ENCODE assay signal across 31 cellular contexts in genomic region chr4:88880001-88880400, GRCh38.
DNase-seq lines count a peak whose midpoint lies in the region; ATAC-seq, FAIRE-seq and TF ChIP-seq lines count a peak whose summit lies in the region.
"Had no signal": no experiment of that assay in that cellular context is flagged by ENCODE, and none has a peak within 500 bp of the region (broad histone marks: within the 10 kb centered on the region; RNA-seq: fewer than 3 reads in every experiment).

No MANE protein-coding gene starts in this region.

- TF ChIP-seq CTCF in HepG2 (CRISPR knock-in tag; IDR thresholded peaks at IDR 0.05) (no peak), right lobe of liver (IDR thresholded peaks at IDR 0.05) (no peak), chondrocyte (IDR thresholded peaks at IDR 0.05) (no peak), nephron progenitor cell (IDR thresholded peaks at IDR 0.05) (no peak)

- H3K9ac ChIP-seq in HepG2 (ENCODE audit: insufficient read depth, low read depth, low read length) (no peak overlapping the region), GM23248 (no peak overlapping the region)
- H3K9ac ChIP-seq: SK-N-SH had no signal

- H3K4me1 Mint-ChIP-seq in chondrocyte (ENCODE audit: low read depth): peaks cover 9% of the 10 kb centered on the region
- H3K4me1 Mint-ChIP-seq in nephron progenitor cell: peaks cover 23% of the 10 kb centered on the region
- H3K4me1 Mint-ChIP-seq: stimulated activated memory B cell treated with anti-CD40 and anti-IgM and Interleukin-4, amounts not matched to agents 10 μg/mL and 1 μg/mL and 100 μg/mL, for 72 hours had no signal

- TF ChIP-seq POLR2A in HepG2 (IDR thresholded peaks at IDR 0.05; ENCODE audit: insufficient read depth in 1 of 2, low read depth in 2 of 2, low read length in 2 of 2) (no peak), right lobe of liver (IDR thresholded peaks at IDR 0.05) (no peak)

- 69% methylated on average over 5 of the region's 5 CpGs for whole genome bisulfite sequencing in HepG2 (ENCODE audit: low lambda C conversion rate)
- 73% methylated on average over 5 of the region's 5 CpGs for WGBS in right lobe of liver (ENCODE audit: insufficient coverage, low coverage, low lambda C conversion rate, missing lambda C conversion rate)
- WGBS in GM23248 (ENCODE audit: low coverage in 1 of 2, low lambda C conversion rate in 2 of 2, missing lambda C conversion rate in 2 of 2), 2 experiments: 89 to 90% methylated on average over 5 of the region's 5 CpGs

- no peak for DNase-seq in HepG2 (ENCODE audit: low spot score)
- no peak for DNase-seq in right lobe of liver
- no peak for DNase-seq in chondrocyte (ENCODE audit: low spot score)
- DNase-seq in nephron progenitor cell: no peak
- DNase-seq in GM23248: no peak
- DNase-seq in hippocampal formation (lab: John Stamatoyannopoulos, UW): no peak
- DNase-seq in NCI-H1105 treated with DMSO at 0.1 percent for 48 hours (lab: John Stamatoyannopoulos, UW): no peak
- DNase-seq: activated CD4-positive, alpha-beta T cell treated with anti-CD3 and anti-CD28 coated beads, Interleukin-2, amount 50 U/mL, for 48 hours; activated CD4-positive, CD25-positive, alpha-beta regulatory T cell treated with anti-CD3 and anti-CD28 coated beads, Interleukin-2, amount 50 U/mL, for 72 hours; activated naive CD4-positive, alpha-beta T cell treated with Interleukin-2 at 50 U/mL for 16 hours; activated T-cell treated with anti-CD3 and anti-CD28 coated beads, Interleukin-2, amount 50 U/mL, for 72 hours; body of pancreas; CD4-positive, alpha-beta T cell; effector CD4-positive, alpha-beta T cell; MM.1S; NCI-H1417; NCI-H2029 treated with DMSO at 0.1 percent for 48 hours; NCI-H524; nucleus accumbens; OCI-M1; SK-N-SH; T-helper 17 cell; upper lobe of right lung had no signal

- TF ChIP-seq EP300 in HepG2 (IDR thresholded peaks at IDR 0.05; ENCODE audit: low read depth in 2 of 2, low read length in 2 of 2) (no peak), HepG2 (CRISPR knock-in tag; IDR thresholded peaks at IDR 0.05; ENCODE audit: borderline replicate concordance) (no peak)

- H3F3A ChIP-seq in GM23248 (ENCODE audit: insufficient read depth): no peaks in the 10 kb centered on the region

- H4K20me1 ChIP-seq in HepG2 (ENCODE audit: insufficient read depth, low read length): no peaks in the 10 kb centered on the region
- no peaks in the 10 kb centered on the region for H4K20me1 ChIP-seq in GM23248 (ENCODE audit: insufficient read depth)

- peaks cover 28% of the 10 kb centered on the region for H3K4me1 ChIP-seq in HepG2 (ENCODE audit: insufficient read depth, low read length)
- H3K4me1 ChIP-seq in right lobe of liver: no peaks in the 10 kb centered on the region
- no peaks in the 10 kb centered on the region for H3K4me1 ChIP-seq in GM23248 (ENCODE audit: insufficient read depth)
- H3K4me1 ChIP-seq: A549, suprapubic skin, upper lobe of right lung had no signal

- H3K9me3 ChIP-seq in HepG2 (ENCODE audit: low read length) (no peaks in the 10 kb centered on the region), right lobe of liver (no peaks in the 10 kb centered on the region), GM23248 (ENCODE audit: low read depth) (no peaks in the 10 kb centered on the region)
- H3K9me3 ChIP-seq: A549, body of pancreas, gastroesophageal sphincter, SK-N-SH, suprapubic skin, upper lobe of right lung had no signal

- no peak overlapping the region for H3K4me3 ChIP-seq in HepG2 (replicated peaks in 1 of 3; ENCODE audit: insufficient read depth in 1 of 3, low read depth in 2 of 3, low read length in 3 of 3)
- no peak overlapping the region for H3K4me3 ChIP-seq in right lobe of liver
- no peak overlapping the region for H3K4me3 ChIP-seq in GM23248
- H3K4me3 ChIP-seq: A549, body of pancreas, gastroesophageal sphincter, suprapubic skin, upper lobe of right lung had no signal

- H2AFZ ChIP-seq in HepG2 (ENCODE audit: low read length) (peak overlapping the region; percentile 94), GM23248 (no peak overlapping the region)

- ATAC-seq in HepG2 (no peak), right lobe of liver (no peak), GM19455 (IDR thresholded peaks at IDR 0.05; ENCODE audit: unreplicated experiment) (no peak)
- ATAC-seq: A549; activated T-cell treated with anti-CD3 and anti-CD28 coated beads, Interleukin-2, amount 50 U/mL, for 72 hours; body of pancreas; gastroesophageal sphincter; stimulated activated memory B cell treated with anti-CD40 and anti-IgM and Interleukin-4, amounts not matched to agents 10 μg/mL and 1 μg/mL and 100 μg/mL, for 72 hours; T-helper 17 cell; upper lobe of right lung had no signal

- peak overlapping the region; percentile 47; the same call in 1 of the 2 replicates for H3K4me2 ChIP-seq in HepG2 (ENCODE audit: low read depth, low read length)
- no peak overlapping the region for H3K4me2 ChIP-seq in GM23248 (ENCODE audit: unreplicated experiment)
- H3K4me2 ChIP-seq: A549, SK-N-SH had no signal

- no peaks in the 10 kb centered on the region for H3K36me3 Mint-ChIP-seq in chondrocyte (ENCODE audit: low read depth)
- peaks cover 54% of the 10 kb centered on the region for H3K36me3 Mint-ChIP-seq in nephron progenitor cell (ENCODE audit: low read depth)
- H3K36me3 Mint-ChIP-seq: stimulated activated memory B cell treated with anti-CD40 and anti-IgM and Interleukin-4, amounts not matched to agents 10 μg/mL and 1 μg/mL and 100 μg/mL, for 72 hours had no signal

- H3K27me3 Mint-ChIP-seq in chondrocyte (ENCODE audit: low read depth): no peaks in the 10 kb centered on the region
- peaks cover 2% of the 10 kb centered on the region for H3K27me3 Mint-ChIP-seq in nephron progenitor cell (ENCODE audit: low read depth, poor library complexity)
- H3K27me3 Mint-ChIP-seq: CD4-positive, alpha-beta T cell; T-helper 17 cell had no signal

- H3K27ac ChIP-seq in HepG2 (ENCODE audit: extremely low read length, insufficient read depth, low read length) (no peak overlapping the region), right lobe of liver (no peak overlapping the region), GM23248 (no peak overlapping the region)
- H3K27ac ChIP-seq: A549, body of pancreas, gastroesophageal sphincter, HL-60, suprapubic skin, upper lobe of right lung had no signal

- POLR2A ChIA-PET in HepG2 (lab: Yijun Ruan, JAX): no interaction called here

- intact Hi-C loops in HepG2 (cut with micrococcal nuclease; ENCODE audit: unreplicated experiment): no loop called here
- intact Hi-C loops in right lobe of liver (cut with DNase I): no loop called here

- no peak for FAIRE-seq in HepG2 (lab: Jason Lieb, UNC)
- FAIRE-seq: A549, colon, D721Med had no signal

- H3K79me2 ChIP-seq in HepG2 (ENCODE audit: insufficient read depth, low read length) (no peaks in the 10 kb centered on the region), GM23248 (ENCODE audit: insufficient read depth) (no peaks in the 10 kb centered on the region)

- CTCF ChIA-PET in HepG2 (lab: Yijun Ruan, JAX; ENCODE audit: low intra/inter-chr PET ratio, low total read pairs): no interaction called here

- H3K27ac Mint-ChIP-seq in chondrocyte (ENCODE audit: unreplicated experiment) (peak overlapping the region; percentile 59), nephron progenitor cell (peak overlapping the region; percentile 93)
- H3K27ac Mint-ChIP-seq: activated T-cell treated with anti-CD3 and anti-CD28 coated beads, Interleukin-2, amount 50 U/mL, for 72 hours; CD4-positive, alpha-beta T cell; stimulated activated memory B cell treated with anti-CD40 and anti-IgM and Interleukin-4, amounts not matched to agents 10 μg/mL and 1 μg/mL and 100 μg/mL, for 72 hours; T-helper 17 cell had no signal

- peaks cover 0 to 1% of the 10 kb centered on the region in 2 experiments; a peak in 1 of 5 replicates for H3K27me3 ChIP-seq in HepG2 (ENCODE audit: control insufficient read depth in 1 of 2, insufficient read depth in 2 of 2, low read length in 2 of 2)
- no peaks in the 10 kb centered on the region for H3K27me3 ChIP-seq in right lobe of liver
- no peaks in the 10 kb centered on the region for H3K27me3 ChIP-seq in GM23248 (replicated peaks; ENCODE audit: insufficient read depth)
- H3K27me3 ChIP-seq: body of pancreas, gastroesophageal sphincter, suprapubic skin, upper lobe of right lung had no signal

- no peaks in the 10 kb centered on the region for H3K36me3 ChIP-seq in HepG2 (replicated peaks in 1 of 2; ENCODE audit: control insufficient read depth in 1 of 2, insufficient read depth in 2 of 2, low read length in 2 of 2)
- no peaks in the 10 kb centered on the region for H3K36me3 ChIP-seq in right lobe of liver
- H3K36me3 ChIP-seq in GM23248 (ENCODE audit: low read depth): no peaks in the 10 kb centered on the region
- H3K36me3 ChIP-seq: gastroesophageal sphincter, suprapubic skin, upper lobe of right lung had no signal

- no peak overlapping the region for H3K4me3 Mint-ChIP-seq in chondrocyte (ENCODE audit: unreplicated experiment)
- peak overlapping the region; percentile 2 for H3K4me3 Mint-ChIP-seq in nephron progenitor cell
- H3K4me3 Mint-ChIP-seq: activated T-cell treated with anti-CD3 and anti-CD28 coated beads, Interleukin-2, amount 50 U/mL, for 72 hours; CD4-positive, alpha-beta T cell; stimulated activated memory B cell treated with anti-CD40 and anti-IgM and Interleukin-4, amounts not matched to agents 10 μg/mL and 1 μg/mL and 100 μg/mL, for 72 hours; T-helper 17 cell had no signal

- in situ Hi-C loops in HepG2 (cut with HindIII; ENCODE audit: extremely low pct_ligation_motif_present, low pct_unique_long_range_greater_than_20kb) (no loop called here), GM23248 (cut with MboI) (no loop called here)

- no peaks in the 10 kb centered on the region for H3K9me2 ChIP-seq in GM23248 (ENCODE audit: insufficient read depth)
- H3K9me2 ChIP-seq: SK-N-SH had no signal

- peaks cover under 1% of the 10 kb centered on the region for H3K9me3 Mint-ChIP-seq in chondrocyte (ENCODE audit: low read depth)
- peaks cover 58% of the 10 kb centered on the region for H3K9me3 Mint-ChIP-seq in nephron progenitor cell
- H3K9me3 Mint-ChIP-seq: activated T-cell treated with anti-CD3 and anti-CD28 coated beads, Interleukin-2, amount 50 U/mL, for 72 hours; CD4-positive, alpha-beta T cell; stimulated activated memory B cell treated with anti-CD40 and anti-IgM and Interleukin-4, amounts not matched to agents 10 μg/mL and 1 μg/mL and 100 μg/mL, for 72 hours had no signal

- no TSS peak for BruUV-seq in HepG2 (replicated peaks; lab: Mats Ljungman, UMichigan)

- no peak for TF ChIP-seq RAD21 in HepG2 (CRISPR knock-in tag; IDR thresholded peaks at IDR 0.05)

TF ChIP-seq in HepG2, 621 proteins besides CTCF, POLR2A, EP300 and RAD21 (continues in another document):
- TF ChIP-seq ZNF513 (CRISPR knock-in tag; conservative IDR thresholded peaks at IDR 0.05): no peak
